In the genomic region with DNA sequence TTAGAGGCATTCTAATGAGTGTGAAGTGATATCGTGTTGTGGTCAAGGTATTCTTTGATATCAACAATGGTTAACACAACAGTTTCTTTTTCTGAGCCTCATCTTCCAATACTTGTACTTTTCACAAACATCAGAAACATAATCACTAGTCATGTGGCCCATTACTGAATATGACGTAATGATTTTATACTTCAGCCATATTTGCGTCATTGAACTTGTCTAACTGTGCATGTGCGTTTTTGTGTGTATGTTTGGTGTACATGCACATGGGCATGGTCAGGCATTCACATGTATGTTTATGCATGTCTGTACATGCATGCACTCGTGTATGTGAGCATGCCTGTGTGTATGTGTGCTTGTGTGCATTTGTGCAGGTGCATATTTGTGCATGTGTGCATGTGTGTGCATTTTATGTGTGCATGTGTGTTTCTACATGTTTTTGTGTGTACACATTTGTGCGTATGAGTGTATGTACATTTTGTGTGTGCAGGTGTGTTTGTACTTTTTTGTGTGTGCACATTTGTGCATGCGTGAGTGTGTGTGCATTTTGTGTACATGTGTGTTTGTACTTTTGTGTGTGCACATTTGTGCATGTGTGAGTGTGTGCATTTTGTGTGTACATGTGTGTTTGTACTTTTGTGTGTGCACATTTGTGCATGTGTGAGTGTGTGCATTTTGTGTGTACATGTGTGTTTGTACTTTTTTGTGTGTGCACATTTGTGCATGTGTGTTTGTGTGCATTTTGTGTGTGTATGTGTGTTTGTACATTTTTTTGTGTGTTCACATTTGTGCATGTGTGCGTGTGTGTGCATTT, we compare ENCODE assay signal across 27 cellular contexts. TPM values are rescaled to one million over a fixed set of nuclear protein-coding genes. Genes with fewer than 3 reads are reported as not detected.
DNase-seq lines count a peak whose midpoint lies in the region; ATAC-seq, FAIRE-seq and TF ChIP-seq lines count a peak whose summit lies in the region.
"Had no signal": no experiment of that assay in that cellular context is flagged by ENCODE, and none has a peak within 500 bp of the region (broad histone marks: within the 10 kb centered on the region; RNA-seq: fewer than 3 reads in every experiment).

No MANE protein-coding gene starts in this region.

- no peak overlapping the region for H2AFZ ChIP-seq in K562 (ENCODE audit: low read depth, low read length)

- H3K27me3 ChIP-seq in K562 (ENCODE audit: control insufficient read depth in 2 of 2, insufficient read depth in 2 of 2, low read length in 2 of 2): peaks cover 27 to 61% of the 10 kb centered on the region in 2 experiments
- H3K27me3 ChIP-seq: BLaER1 treated with 17β-estradiol and CSF1 and Interleukin-3, amounts not matched to agents 10 nM and 100 nM had no signal

- no peaks in the 10 kb centered on the region for H4K20me1 ChIP-seq in K562 (replicated peaks; ENCODE audit: control insufficient read depth, insufficient read depth, low read length)
- H4K20me1 ChIP-seq: BLaER1 treated with 17β-estradiol and CSF1 and Interleukin-3, amounts not matched to agents 10 nM and 100 nM had no signal

- DNase-seq in GM12892 (ENCODE audit: insufficient read length) (no peak), K562 (ENCODE audit: extremely low read depth in 1 of 4, low spot score in 3 of 4) (no peak), NCI-H1105 treated with DMSO at 0.1 percent for 48 hours (lab: John Stamatoyannopoulos, UW) (no peak), NCI-H2107 treated with DMSO at 0.1 percent for 48 hours (lab: John Stamatoyannopoulos, UW; ENCODE audit: unreplicated experiment) (no peak), NCI-H2227 (lab: John Stamatoyannopoulos, UW; ENCODE audit: unreplicated experiment) (no peak)
- DNase-seq in stimulated activated CD8-positive, alpha-beta memory T cell treated with anti-CD3 and anti-CD28 coated beads, Interleukin-4, amount 100 ng/mL, for 48 hours: peak; percentile 7
- DNase-seq: AML-193; CD4-positive, alpha-beta T cell; H7; HFFc6; Karpas-422; NCI-H1417 treated with DMSO at 0.1 percent for 48 hours; NCI-H187; NCI-H2081 treated with DMSO at 0.1 percent for 48 hours; NCI-H446; NCI-H524 treated with DMSO at 0.1 percent for 48 hours; NCI-H774; SIG-M5 had no signal

- no peak overlapping the region for H3K4me3 ChIP-seq in K562
- H3K4me3 ChIP-seq: A549; BLaER1 treated with 17β-estradiol and CSF1 and Interleukin-3, amounts not matched to agents 10 nM and 100 nM; SK-N-MC had no signal

- no peaks in the 10 kb centered on the region for H3K9me3 ChIP-seq in K562 (replicated peaks; ENCODE audit: control insufficient read depth, insufficient read depth, low read depth, low read length)
- H3K9me3 ChIP-seq: A549; BLaER1 treated with 17β-estradiol and CSF1 and Interleukin-3, amounts not matched to agents 10 nM and 100 nM had no signal

- H3K4me2 ChIP-seq in K562 (ENCODE audit: insufficient read depth, low read length): no peak overlapping the region
- H3K4me2 ChIP-seq: A549; BLaER1 treated with 17β-estradiol and CSF1 and Interleukin-3, amounts not matched to agents 10 nM and 100 nM had no signal

- TF ChIP-seq POLR2A in GM12892 (IDR thresholded peaks at IDR 0.05; ENCODE audit: low read depth, low read length) (no peak), K562 (conservative IDR thresholded peaks at IDR 0.05) (no peak)

- H3K4me1 ChIP-seq in K562 (replicated peaks in 1 of 2; ENCODE audit: control insufficient read depth in 2 of 2, insufficient read depth in 2 of 2, low read length in 2 of 2): peaks cover 0 to 3% of the 10 kb centered on the region in 2 experiments; a peak in 1 of 5 replicates
- H3K4me1 ChIP-seq: A549 had no signal

- no peaks in the 10 kb centered on the region for H3K36me3 ChIP-seq in K562 (ENCODE audit: control insufficient read depth, insufficient read depth, low read length)
- H3K36me3 ChIP-seq: BLaER1 treated with 17β-estradiol and CSF1 and Interleukin-3, amounts not matched to agents 10 nM and 100 nM had no signal

- no peak for TF ChIP-seq EP300 in K562 (IDR thresholded peaks at IDR 0.05; ENCODE audit: low read length)

- WGBS in K562 (ENCODE audit: insufficient coverage, low coverage, missing lambda C conversion rate): 21% methylated on average over 8 of the region's 8 CpGs

- in situ Hi-C loops in K562 (cut with MboI): no loop called here

- no peak overlapping the region for H3K27ac ChIP-seq in K562 (ENCODE audit: extremely low read depth, low read depth, low read length)
- H3K27ac ChIP-seq: A549; BLaER1 treated with 17β-estradiol and CSF1 and Interleukin-3, amounts not matched to agents 10 nM and 100 nM; HL-60; SK-N-MC had no signal

- CTCF ChIA-PET in K562 (lab: Yijun Ruan, JAX; ENCODE audit: low intra/inter-chr PET ratio): interaction anchor here (0.7 kb wide), 1 partner anchor 122 kb away, joined by 3 read pairs; no protein-coding TSS in a partner anchor

- no peak overlapping the region for H3K9ac ChIP-seq in K562 (ENCODE audit: insufficient read depth in 1 of 2, low read depth in 2 of 2, low read length in 2 of 2)
- H3K9ac ChIP-seq: BLaER1 treated with 17β-estradiol and CSF1 and Interleukin-3, amounts not matched to agents 10 nM and 100 nM had no signal

- TF ChIP-seq CTCF in K562 (IDR thresholded peaks at IDR 0.05 in 2 of 3, conservative IDR thresholded peaks at IDR 0.05 in 1 of 3; ENCODE audit: insufficient read depth in 2 of 3, low read depth in 1 of 3, low read length in 3 of 3): no peak

- intact Hi-C loops in K562 (cut with micrococcal nuclease): loop anchor here (5.0 to 10.0 kb wide), 3 partner anchors 104 to 496 kb away; a partner anchor contains a TSS

- no peaks in the 10 kb centered on the region for H3K9me1 ChIP-seq in K562 (ENCODE audit: control insufficient read depth, insufficient read depth, low read length)

- ATAC-seq in GM19372 (IDR thresholded peaks at IDR 0.05; ENCODE audit: low read depth, unreplicated experiment): peak; percentile 4
- no peak for ATAC-seq in K562
- ATAC-seq: A549 had no signal

- POLR2A ChIA-PET in K562 (lab: Yijun Ruan, JAX): no interaction called here

- H3K79me2 ChIP-seq in K562 (ENCODE audit: control insufficient read depth, insufficient read depth, low read length): no peaks in the 10 kb centered on the region

- no peak for TF ChIP-seq RAD21 in K562 (CRISPR knock-in tag; conservative IDR thresholded peaks at IDR 0.05 in 1 of 2, IDR thresholded peaks at IDR 0.05 in 1 of 2)

- FAIRE-seq in GM12892 (lab: Jason Lieb, UNC) (peak; percentile 87), K562 (lab: Jason Lieb, UNC) (peak; percentile 55)
- FAIRE-seq: A549, D721Med, RCC 7860 had no signal

- BruUV-seq in K562 (replicated peaks; lab: Mats Ljungman, UMichigan): no TSS peak

TF ChIP-seq in K562, 482 proteins besides CTCF, POLR2A, EP300 and RAD21 (continues in another document):
- TF ChIP-seq LCOR (CRISPR knock-in tag; IDR thresholded peaks at IDR 0.05) (no peak), FOXA3 (CRISPR knock-in tag; conservative IDR thresholded peaks at IDR 0.05 in 1 of 2, IDR thresholded peaks at IDR 0.05 in 1 of 2) (no peak), CAMTA2 (CRISPR knock-in tag; conservative IDR thresholded peaks at IDR 0.05) (no peak), ZNF143 (CRISPR knock-in tag; IDR thresholded peaks at IDR 0.05) (0 out of 2 replicates have a peak, but pooled peaks have one; percentile 21), POLR2AphosphoS2 (IDR thresholded peaks at IDR 0.05; ENCODE audit: low read length) (no peak), ATF1 (CRISPR knock-in tag; IDR thresholded peaks at IDR 0.05) (no peak), ATF1 (tag; IDR thresholded peaks at IDR 0.05) (0 out of 2 replicates have a peak, but pooled peaks have one; percentile 23), TOE1 (IDR thresholded peaks at IDR 0.05; ENCODE audit: borderline replicate concordance) (no peak), TOE1 (CRISPR knock-in tag; IDR thresholded peaks at IDR 0.05; ENCODE audit: borderline replicate concordance, low read depth) (no peak), NFYB (IDR thresholded peaks at IDR 0.05; ENCODE audit: extremely low read depth, insufficient read length) (no peak)
- TF ChIP-seq, protein P1, sequence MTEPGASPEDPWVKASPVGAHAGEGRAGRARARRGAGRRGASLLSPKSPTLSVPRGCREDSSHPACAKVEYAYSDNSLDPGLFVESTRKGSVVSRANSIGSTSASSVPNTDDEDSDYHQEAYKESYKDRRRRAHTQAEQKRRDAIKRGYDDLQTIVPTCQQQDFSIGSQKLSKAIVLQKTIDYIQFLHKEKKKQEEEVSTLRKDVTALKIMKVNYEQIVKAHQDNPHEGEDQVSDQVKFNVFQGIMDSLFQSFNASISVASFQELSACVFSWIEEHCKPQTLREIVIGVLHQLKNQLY (CRISPR knock-in tag; conservative IDR thresholded peaks at IDR 0.05): no peak
- TF ChIP-seq, protein P2, sequence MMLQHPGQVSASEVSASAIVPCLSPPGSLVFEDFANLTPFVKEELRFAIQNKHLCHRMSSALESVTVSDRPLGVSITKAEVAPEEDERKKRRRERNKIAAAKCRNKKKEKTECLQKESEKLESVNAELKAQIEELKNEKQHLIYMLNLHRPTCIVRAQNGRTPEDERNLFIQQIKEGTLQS (IDR thresholded peaks at IDR 0.05): peak; percentile 61; the same call in 1 of the 2 replicates
- TF ChIP-seq, protein P2 (CRISPR knock-in tag; conservative IDR thresholded peaks at IDR 0.05): no peak

RNA-seq across cellular contexts. Expression of a gene that starts 29.4 kb away (rescaled TPM):
- 4.4 TPM for polyA plus RNA-seq in GM12892 (2012; ENCODE audit: missing spikeins)
- total RNA-seq in K562 (2011; cell fraction: chromatin; rRNA removed; ENCODE audit: low replicate concordance): not detected in 2 replicates
- total RNA-seq in K562 (2011; cell fraction: nucleolus; rRNA removed): not detected in 2 replicates
- not detected in 2 replicates for total RNA-seq in K562 (2011; cell fraction: nucleoplasm; rRNA removed)
- total RNA-seq in K562 (2014; rRNA removed) (not detected in 2 replicates), K562 (2014; rRNA removed; fragmentation: Illumina TruSeq; extraction: Trizol) (not detected in 2 replicates), K562 (2015; rRNA removed; fragmentation: Illumina TruSeq; extraction: Trizol) (not detected in 2 replicates), K562 (2021) (not detected in 2 replicates)
- polyA plus RNA-seq in K562 (2011; rRNA removed) (not detected in 2 replicates), K562 (2014; fragmentation: Illumina TruSeq; extraction: Trizol) (not detected in 2 replicates), K562 (2014; fragmentation: Nextera tagmentation; extraction: Ambion mirVana) (not detected), K562 (2014; rRNA removed) (not detected in 2 replicates)
- not detected in 2 replicates for polyA plus RNA-seq in K562 (2011; cell fraction: cytosol; rRNA removed)
- not detected in 2 replicates for polyA plus RNA-seq in K562 (2011; cell fraction: nucleus; rRNA removed)
- polyA plus RNA-seq in K562 (2012): 0.06 TPM in 1 of 2 replicates, not detected in the other
- not detected in 2 replicates for polyA minus RNA-seq in K562 (2011; rRNA and poly(A)+ RNA removed)
- not detected in 2 replicates for polyA minus RNA-seq in K562 (2011; cell fraction: cytosol; rRNA and poly(A)+ RNA removed)
- polyA minus RNA-seq in K562 (2011; cell fraction: nucleus; rRNA and poly(A)+ RNA removed): not detected in 2 replicates
- total RNA-seq: CD4-positive, alpha-beta T cell; HFFc6; M059J; T-helper 1 cell treated with Interleukin-12 subunit alpha and Interleukin-12 subunit beta and Interleukin-4 antibody, amounts not matched to agents 30 ng/mL and 1 ng/mL, for 36 hours had no signal
